Comparison of ENCODE assay signal across 12 cellular contexts in the genomic region with DNA sequence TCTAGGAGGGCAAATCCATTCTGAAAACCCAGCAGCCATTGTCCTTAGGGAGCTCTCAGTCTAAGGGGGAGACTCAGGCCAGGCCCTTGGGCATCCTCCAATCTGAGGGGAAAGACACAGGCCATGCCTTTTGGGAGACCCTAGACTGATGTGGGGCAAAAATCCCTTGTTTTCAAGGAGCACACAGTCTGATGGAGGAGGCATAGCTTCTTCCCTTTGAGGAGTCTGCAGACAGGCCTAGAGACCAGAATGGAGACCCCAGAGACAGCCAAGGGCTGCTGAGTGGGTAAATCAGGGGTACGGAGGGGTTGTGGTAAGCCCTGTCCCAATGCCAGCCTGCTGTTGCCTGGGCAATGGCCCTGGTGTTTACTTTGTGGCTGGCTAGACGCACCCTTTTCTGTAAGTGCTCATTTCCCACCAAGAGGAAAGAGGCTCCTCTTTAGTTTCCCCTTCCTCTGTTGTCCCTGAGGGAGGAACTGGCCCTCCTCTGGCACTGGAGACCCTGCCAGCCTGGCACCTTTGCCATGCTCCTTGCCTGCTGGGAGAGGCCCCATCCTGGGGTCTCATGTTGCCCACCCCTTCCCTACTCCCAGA. TPM values are rescaled to one million over a fixed set of nuclear protein-coding genes. Genes with fewer than 3 reads are reported as not detected.
DNase-seq lines count a peak whose midpoint lies in the region; ATAC-seq, FAIRE-seq and TF ChIP-seq lines count a peak whose summit lies in the region.
"Had no signal": no experiment of that assay in that cellular context is flagged by ENCODE, and none has a peak within 500 bp of the region (broad histone marks: within the 10 kb centered on the region; RNA-seq: fewer than 3 reads in every experiment).

No MANE protein-coding gene starts in this region.

- no peak overlapping the region for H3K27ac Mint-ChIP-seq in MCF 10A (ENCODE audit: low read depth, unreplicated experiment)
- H3K27ac Mint-ChIP-seq: stimulated activated naive CD8-positive, alpha-beta T cell treated with anti-CD3 and anti-CD28 coated beads, Interleukin-15, amount 100 ng/mL, for 72 hours; T-helper 1 cell treated with Interleukin-12 subunit alpha and Interleukin-12 subunit beta and Interleukin-4 antibody, amounts not matched to agents 30 μg/mL and 1 μg/mL, for 36 hours had no signal

- no peaks in the 10 kb centered on the region for H3K9me3 Mint-ChIP-seq in MCF 10A (ENCODE audit: unreplicated experiment)
- H3K9me3 Mint-ChIP-seq: stimulated activated naive CD8-positive, alpha-beta T cell treated with anti-CD3 and anti-CD28 coated beads, Interleukin-15, amount 100 ng/mL, for 72 hours; T-helper 1 cell treated with Interleukin-12 subunit alpha and Interleukin-12 subunit beta and Interleukin-4 antibody, amounts not matched to agents 30 μg/mL and 1 μg/mL, for 36 hours had no signal

- TF ChIP-seq POLR2A in suprapubic skin (IDR thresholded peaks at IDR 0.05) = no peak

- peak overlapping the region; percentile 42 for H2AFZ ChIP-seq in mammary epithelial cell (ENCODE audit: low read depth, low read length)

- no peak for ATAC-seq in HG03521 (IDR thresholded peaks at IDR 0.05; ENCODE audit: unreplicated experiment)
- ATAC-seq: stimulated activated naive CD8-positive, alpha-beta T cell treated with anti-CD3 and anti-CD28 coated beads, Interleukin-15, amount 100 ng/mL, for 72 hours had no signal

- H3K79me2 ChIP-seq in mammary epithelial cell (ENCODE audit: insufficient read depth, low read length) = no peaks in the 10 kb centered on the region

- BruUV-seq in mammary epithelial cell (replicated peaks; lab: Mats Ljungman, UMichigan) = no TSS peak
- no TSS peak for BruUV-seq in MCF 10A (replicated peaks; lab: Mats Ljungman, UMichigan)

- no peaks in the 10 kb centered on the region for H3K9me3 ChIP-seq in mammary epithelial cell (replicated peaks; ENCODE audit: insufficient read depth, low read length)
- H3K9me3 ChIP-seq in SK-N-MC (ENCODE audit: low read depth, low read length) = no peaks in the 10 kb centered on the region
- no peaks in the 10 kb centered on the region for H3K9me3 ChIP-seq in kidney (ENCODE audit: control insufficient read depth in 1 of 2, low read length in 2 of 2)
- no peaks in the 10 kb centered on the region for H3K9me3 ChIP-seq in suprapubic skin

- H3K27me3 ChIP-seq in mammary epithelial cell (ENCODE audit: insufficient read depth, low read length) (no peaks in the 10 kb centered on the region), suprapubic skin (no peaks in the 10 kb centered on the region)

- POLR2A ChIA-PET in MCF 10A (lab: Yijun Ruan, JAX) = interaction anchor here (0.6 kb wide), 1 partner anchor 302 kb away, joined by 3 read pairs; no protein-coding TSS in a partner anchor

- CTCF ChIA-PET in mammary epithelial cell (lab: Charles Lee; ENCODE audit: low non-redundant PET) = no interaction called here
- CTCF ChIA-PET in MCF 10A (lab: Yijun Ruan, JAX) = interaction anchor here (0.9 to 1.2 kb wide), 3 partner anchors 8 to 38 kb away, joined by 4 to 5 read pairs (median 4); no protein-coding TSS in a partner anchor

- H3K9ac ChIP-seq in mammary epithelial cell (ENCODE audit: insufficient read depth, low read length) = no peak overlapping the region
- H3K9ac ChIP-seq in SK-N-MC (ENCODE audit: insufficient read length) = no peak overlapping the region
- H3K9ac ChIP-seq in kidney (ENCODE audit: low read length in 2 of 2) = no peak overlapping the region

- no peak for DNase-seq in mammary epithelial cell
- no peak for DNase-seq in MCF 10A (ENCODE audit: unreplicated experiment)
- DNase-seq in SK-N-MC (ENCODE audit: low read depth, low spot score) = no peak
- DNase-seq in kidney = no peak
- no peak for DNase-seq in suprapubic skin (ENCODE audit: low spot score in 2 of 2)
- DNase-seq in activated CD8-positive, alpha-beta memory T cell treated with anti-CD3 and anti-CD28 coated beads, Interleukin-2, amount 50 U/mL, for 48 hours = no peak
- DNase-seq in activated CD8-positive, alpha-beta memory T cell treated with anti-CD3 and anti-CD28 coated beads for 24 hours = no peak
- DNase-seq: H7; NK-92 treated with Interleukin-12 subunit alpha and Interleukin-12 subunit beta, amount 100 ng/mL, for 24 hours; stimulated activated naive CD8-positive, alpha-beta T cell treated with anti-CD3 and anti-CD28 coated beads, Interleukin-15, amount 100 ng/mL, for 72 hours had no signal

- H3K4me3 Mint-ChIP-seq in MCF 10A (ENCODE audit: unreplicated experiment) = no peak overlapping the region
- H3K4me3 Mint-ChIP-seq: stimulated activated naive CD8-positive, alpha-beta T cell treated with anti-CD3 and anti-CD28 coated beads, Interleukin-15, amount 100 ng/mL, for 72 hours; T-helper 1 cell treated with Interleukin-12 subunit alpha and Interleukin-12 subunit beta and Interleukin-4 antibody, amounts not matched to agents 30 μg/mL and 1 μg/mL, for 36 hours had no signal

- no peaks in the 10 kb centered on the region for H4K20me1 ChIP-seq in mammary epithelial cell (ENCODE audit: insufficient read depth, low read length)

- no peak for FAIRE-seq in kidney (lab: Jason Lieb, UNC)

- H3K4me1 Mint-ChIP-seq in MCF 10A (ENCODE audit: insufficient read depth, unreplicated experiment) = peaks cover 22% of the 10 kb centered on the region

- intact Hi-C loops in mammary epithelial cell (cut with micrococcal nuclease) (no loop called here), MCF 10A (cut with micrococcal nuclease) (no loop called here), kidney (cut with DNase I) (no loop called here)

- TF ChIP-seq EP300 in suprapubic skin (IDR thresholded peaks at IDR 0.05) = no peak

- H3K4me2 ChIP-seq in mammary epithelial cell (ENCODE audit: insufficient read depth, low read depth, low read length) = no peak overlapping the region

- WGBS in mammary epithelial cell (ENCODE audit: low coverage, missing lambda C conversion rate) = 30% methylated on average over 2 of the region's 2 CpGs
- 42% methylated on average over 2 of the region's 2 CpGs for WGBS in suprapubic skin

- peaks cover 52% of the 10 kb centered on the region for H3K4me1 ChIP-seq in mammary epithelial cell (ENCODE audit: insufficient read depth, low read length)
- peaks cover under 1 to 23% of the 10 kb centered on the region in 2 donors for H3K4me1 ChIP-seq in kidney (ENCODE audit: control insufficient read depth in 1 of 2, insufficient read depth in 1 of 2, low read depth in 1 of 2, low read length in 2 of 2)
- H3K4me1 ChIP-seq in suprapubic skin = peaks cover 66% of the 10 kb centered on the region

- H3K4me3 ChIP-seq in mammary epithelial cell (replicated peaks in 1 of 3; ENCODE audit: insufficient read depth in 1 of 3, low read depth in 2 of 3, low read length in 3 of 3) (no peak overlapping the region), SK-N-MC (no peak overlapping the region), kidney (ENCODE audit: low read length in 2 of 2) (no peak overlapping the region), suprapubic skin (no peak overlapping the region)

- dilution Hi-C loops in mammary epithelial cell (cut with HindIII; ENCODE audit: low sequenced_read_pairs) = no loop called here

- H3K27me3 Mint-ChIP-seq in MCF 10A (ENCODE audit: insufficient read depth, unreplicated experiment) = no peaks in the 10 kb centered on the region

- TF ChIP-seq CTCF in mammary epithelial cell (conservative IDR thresholded peaks at IDR 0.05 in 1 of 2, IDR thresholded peaks at IDR 0.05 in 1 of 2; ENCODE audit: extremely low read depth in 1 of 2, insufficient read depth in 1 of 2, low read depth in 1 of 2, low read length in 2 of 2) (no peak), MCF 10A (IDR thresholded peaks at IDR 0.05; ENCODE audit: unreplicated experiment) (no peak), kidney (IDR thresholded peaks at IDR 0.05; ENCODE audit: borderline replicate concordance, extremely low read depth, insufficient read depth) (no peak), suprapubic skin (IDR thresholded peaks at IDR 0.05) (no peak)

- no peak overlapping the region for H3K27ac ChIP-seq in mammary epithelial cell (ENCODE audit: insufficient read depth, low read depth, low read length)
- H3K27ac ChIP-seq in SK-N-MC = peak overlapping the region; percentile 65; the same call in 1 of the 2 replicates
- peak overlapping the region; percentile 5 to 69 for H3K27ac ChIP-seq in kidney (ENCODE audit: low read depth in 2 of 2, low read length in 2 of 2)
- H3K27ac ChIP-seq in suprapubic skin = peak overlapping the region; percentile 76

- H3K36me3 ChIP-seq in mammary epithelial cell (ENCODE audit: insufficient read depth, low read length) = no peaks in the 10 kb centered on the region
- no peaks in the 10 kb centered on the region for H3K36me3 ChIP-seq in SK-N-MC (ENCODE audit: insufficient read depth, low read length)
- H3K36me3 ChIP-seq in kidney (ENCODE audit: control insufficient read depth in 1 of 2, insufficient read depth in 2 of 2, low read length in 2 of 2) = no peaks in the 10 kb centered on the region
- no peaks in the 10 kb centered on the region for H3K36me3 ChIP-seq in suprapubic skin

- H3K36me3 Mint-ChIP-seq in MCF 10A (ENCODE audit: insufficient read depth, unreplicated experiment) = no peaks in the 10 kb centered on the region

- in situ Hi-C loops in mammary epithelial cell (cut with MboI; ENCODE audit: low sequenced_read_pairs in 2 of 2) = loop anchor here (10.0 to 25.0 kb wide), 3 partner anchors 137 to 217 kb away; a partner anchor contains a TSS

RNA-seq across cellular contexts. Expression of a gene that starts 19.3 kb away (rescaled TPM):
- total RNA-seq in mammary epithelial cell (10 to 100 TPM; 30.5 to 43.0 TPM), MCF 10A (2022) (23.2 and 29.2 TPM in 2 replicates), kidney (53.8 TPM), suprapubic skin (100 to 1,000 TPM in 3 of 4 donors, 10 to 100 TPM in 1; 94.8 to 149 (median 121) TPM)
- polyA plus RNA-seq in mammary epithelial cell (11.4 TPM), kidney (ENCODE audit: insufficient read depth, low read depth, low replicate concordance) (7.6 TPM)
- polyA minus RNA-seq in mammary epithelial cell = 28.8 TPM
